ENCODE assay signal across 20 cellular contexts in the genomic region with DNA sequence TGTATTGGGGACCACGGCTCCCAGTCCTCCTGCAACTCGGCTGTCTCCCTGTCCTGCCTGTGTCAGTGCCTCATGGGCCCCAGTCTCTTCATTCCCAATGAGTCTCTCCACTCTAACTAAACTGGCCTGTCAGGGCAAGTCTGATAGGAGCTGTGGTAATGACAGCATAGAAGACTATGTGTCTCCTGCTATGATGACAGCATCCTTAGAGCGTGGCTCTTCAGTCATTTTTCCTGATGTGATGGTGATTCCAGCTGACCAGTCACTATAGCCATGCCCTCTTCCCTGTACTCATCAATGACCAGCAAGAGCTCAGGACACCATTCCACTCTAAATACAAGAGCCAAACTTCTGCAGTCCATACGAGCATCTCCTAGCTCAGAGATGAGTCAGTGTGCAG.
A peak's percentile ranks its signal among the peaks of the same experiment; 100 is the strongest.
DNase-seq lines count a peak whose midpoint lies in the region; ATAC-seq and TF ChIP-seq lines count a peak whose summit lies in the region.
"Had no signal": no experiment of that assay in that cellular context is flagged by ENCODE, and none has a peak within 500 bp of the region (broad histone marks: within the 10 kb centered on the region; RNA-seq: fewer than 3 reads in every experiment).

No MANE protein-coding gene starts in this region.

- H2BK5ac ChIP-seq in mesenchymal stem cell (ENCODE audit: low read depth, low read length, poor library complexity, severe bottlenecking): no peak overlapping the region

- in situ Hi-C loops in GM23248 (cut with MboI): no loop called here

- ATAC-seq in activated CD8-positive, alpha-beta T cell treated with anti-CD3 and anti-CD28 coated beads, Interleukin-2, amount 10 ng/mL, durations not matched to agents 7 days and 5 days: no peak
- ATAC-seq in foreskin keratinocyte (peak; percentile 99), HG02885 (IDR thresholded peaks at IDR 0.05; ENCODE audit: poor library complexity, unreplicated experiment) (no peak)
- ATAC-seq: right cardiac atrium had no signal

- H2BK15ac ChIP-seq in mesenchymal stem cell (ENCODE audit: low read depth, poor library complexity, severe bottlenecking): no peak overlapping the region

- H3K4me3 ChIP-seq in GM23248 (no peak overlapping the region), mesenchymal stem cell (ENCODE audit: insufficient read depth in 1 of 2, low read depth in 1 of 2, low read length in 2 of 2) (no peak overlapping the region)
- H3K4me3 ChIP-seq: SJCRH30 had no signal

- peak overlapping the region; percentile 84 for H3K27ac Mint-ChIP-seq in T-helper 2 cell treated with Interferon-gamma antibody and Interleukin-4, amounts not matched to agents 5 μg/mL and 100 μg/mL, for 36 hours
- peak overlapping the region; percentile 97 for H3K27ac Mint-ChIP-seq in activated CD8-positive, alpha-beta T cell treated with anti-CD3 and anti-CD28 coated beads, Interleukin-2, amount 10 ng/mL, durations not matched to agents 7 days and 5 days
- H3K27ac Mint-ChIP-seq: activated T-cell treated with anti-CD3 and anti-CD28 coated beads, Interleukin-2, amount 50 U/mL, for 24 hours; stimulated activated naive CD8-positive, alpha-beta T cell treated with anti-CD3 and anti-CD28 coated beads, Interleukin-15, Interleukin-2, amounts not matched to agents 100 ng/mL and 50 ng/mL, for 24 hours had no signal

- no peaks in the 10 kb centered on the region for H3K79me1 ChIP-seq in mesenchymal stem cell (replicated peaks; ENCODE audit: low read length, poor library complexity, severe bottlenecking)

- H3K9me3 Mint-ChIP-seq in T-helper 2 cell treated with Interferon-gamma antibody and Interleukin-4, amounts not matched to agents 5 μg/mL and 100 μg/mL, for 36 hours: peaks cover 44% of the 10 kb centered on the region
- H3K9me3 Mint-ChIP-seq in activated CD8-positive, alpha-beta T cell treated with anti-CD3 and anti-CD28 coated beads, Interleukin-2, amount 10 ng/mL, durations not matched to agents 7 days and 5 days (ENCODE audit: insufficient read depth): peaks cover 31% of the 10 kb centered on the region

- H3K4me2 ChIP-seq in GM23248 (ENCODE audit: unreplicated experiment) (no peak overlapping the region), mesenchymal stem cell (ENCODE audit: low read length, poor library complexity, severe bottlenecking) (no peak overlapping the region)

- POLR2A ChIA-PET in activated CD8-positive, alpha-beta T cell treated with anti-CD3 and anti-CD28 coated beads, Interleukin-2, amount 10 ng/mL, durations not matched to agents 7 days and 5 days (lab: Charles Lee): interaction anchor here (1.0 kb wide), 2 partner anchors 8 to 16 kb away, joined by 3 read pairs; no protein-coding TSS in a partner anchor

- H3K27ac ChIP-seq in GM23248 (no peak overlapping the region), foreskin keratinocyte (no peak overlapping the region), mesenchymal stem cell (ENCODE audit: low read length, poor library complexity, severe bottlenecking) (no peak overlapping the region)
- H3K27ac ChIP-seq: C4-2B, SJCRH30 had no signal

- WGBS in GM23248 (ENCODE audit: low coverage in 1 of 2, low lambda C conversion rate in 2 of 2, missing lambda C conversion rate in 2 of 2), 2 experiments: 45 to 56% methylated on average over 4 of the region's 4 CpGs
- 97% methylated on average over 3 of the region's 4 CpGs for WGBS in mesenchymal stem cell

- CTCF ChIA-PET in activated CD8-positive, alpha-beta T cell treated with anti-CD3 and anti-CD28 coated beads, Interleukin-2, amount 10 ng/mL, durations not matched to agents 7 days and 5 days (lab: Charles Lee): no interaction called here

- peak overlapping the region; percentile 60 for H3K4me3 Mint-ChIP-seq in T-helper 2 cell treated with Interferon-gamma antibody and Interleukin-4, amounts not matched to agents 5 μg/mL and 100 μg/mL, for 36 hours
- H3K4me3 Mint-ChIP-seq in activated CD8-positive, alpha-beta T cell treated with anti-CD3 and anti-CD28 coated beads, Interleukin-2, amount 10 ng/mL, durations not matched to agents 7 days and 5 days: peak overlapping the region; percentile 37
- H3K4me3 Mint-ChIP-seq: activated T-cell treated with anti-CD3 and anti-CD28 coated beads, Interleukin-2, amount 50 U/mL, for 24 hours; stimulated activated naive CD8-positive, alpha-beta T cell treated with anti-CD3 and anti-CD28 coated beads, Interleukin-15, Interleukin-2, amounts not matched to agents 100 ng/mL and 50 ng/mL, for 24 hours had no signal

- no peak overlapping the region for H3K4ac ChIP-seq in mesenchymal stem cell (ENCODE audit: low read depth in 1 of 2, low read length in 2 of 2)

- peaks cover 27% of the 10 kb centered on the region for H3K36me3 Mint-ChIP-seq in T-helper 2 cell treated with Interferon-gamma antibody and Interleukin-4, amounts not matched to agents 5 μg/mL and 100 μg/mL, for 36 hours (ENCODE audit: low read depth)
- H3K36me3 Mint-ChIP-seq in activated CD8-positive, alpha-beta T cell treated with anti-CD3 and anti-CD28 coated beads, Interleukin-2, amount 10 ng/mL, durations not matched to agents 7 days and 5 days (ENCODE audit: low read depth): peaks cover 53% of the 10 kb centered on the region

- H2BK12ac ChIP-seq in mesenchymal stem cell (ENCODE audit: low read length in 2 of 2): no peak overlapping the region

- peaks cover 52% of the 10 kb centered on the region for H3K4me1 Mint-ChIP-seq in T-helper 2 cell treated with Interferon-gamma antibody and Interleukin-4, amounts not matched to agents 5 μg/mL and 100 μg/mL, for 36 hours (ENCODE audit: low read depth)
- H3K4me1 Mint-ChIP-seq in activated CD8-positive, alpha-beta T cell treated with anti-CD3 and anti-CD28 coated beads, Interleukin-2, amount 10 ng/mL, durations not matched to agents 7 days and 5 days (ENCODE audit: low read depth): peaks cover 68% of the 10 kb centered on the region

- H3K9me2 ChIP-seq in GM23248 (ENCODE audit: insufficient read depth): no peaks in the 10 kb centered on the region

- no peak overlapping the region for H2BK120ac ChIP-seq in mesenchymal stem cell (ENCODE audit: low read depth, low read length)

- TF ChIP-seq CTCF in foreskin keratinocyte (conservative IDR thresholded peaks at IDR 0.05): no peak

- H3F3A ChIP-seq in GM23248 (ENCODE audit: insufficient read depth): peaks cover 36% of the 10 kb centered on the region

- H3K9ac ChIP-seq in GM23248 (no peak overlapping the region), mesenchymal stem cell (ENCODE audit: low read length) (no peak overlapping the region)

- H3K4me1 ChIP-seq in GM23248 (ENCODE audit: insufficient read depth) (peaks cover 46% of the 10 kb centered on the region), foreskin keratinocyte (peaks cover 7% of the 10 kb centered on the region), mesenchymal stem cell (ENCODE audit: control insufficient read depth, insufficient read depth, low read depth, low read length) (no peaks in the 10 kb centered on the region)
- H3K4me1 ChIP-seq: SJCRH30 had no signal

- H3K27me3 ChIP-seq in GM23248 (replicated peaks; ENCODE audit: insufficient read depth) (no peaks in the 10 kb centered on the region), foreskin keratinocyte (no peaks in the 10 kb centered on the region), mesenchymal stem cell (ENCODE audit: control insufficient read depth in 1 of 2, insufficient read depth in 1 of 2, low read length in 2 of 2) (no peaks in the 10 kb centered on the region)
- H3K27me3 ChIP-seq: SJCRH30 had no signal

- no peaks in the 10 kb centered on the region for H3K79me2 ChIP-seq in GM23248 (ENCODE audit: insufficient read depth)

- no peak overlapping the region for H3K18ac ChIP-seq in mesenchymal stem cell (ENCODE audit: low read depth in 1 of 2, low read length in 2 of 2)

- no peaks in the 10 kb centered on the region for H3K36me3 ChIP-seq in GM23248 (ENCODE audit: low read depth)
- H3K36me3 ChIP-seq in mesenchymal stem cell (ENCODE audit: control insufficient read depth in 1 of 2, insufficient read depth in 2 of 2, low read depth in 1 of 2, low read length in 2 of 2): no peaks in the 10 kb centered on the region
- H3K36me3 ChIP-seq: SJCRH30 had no signal

- no peak overlapping the region for H3K23ac ChIP-seq in mesenchymal stem cell (ENCODE audit: low read length in 2 of 2)

- H4K8ac ChIP-seq in mesenchymal stem cell (ENCODE audit: low read length): no peak overlapping the region

- no peaks in the 10 kb centered on the region for H3K27me3 Mint-ChIP-seq in T-helper 2 cell treated with Interferon-gamma antibody and Interleukin-4, amounts not matched to agents 5 μg/mL and 100 μg/mL, for 36 hours (ENCODE audit: low read depth)
- H3K27me3 Mint-ChIP-seq in activated CD8-positive, alpha-beta T cell treated with anti-CD3 and anti-CD28 coated beads, Interleukin-2, amount 10 ng/mL, durations not matched to agents 7 days and 5 days (ENCODE audit: low read depth): no peaks in the 10 kb centered on the region
- H3K27me3 Mint-ChIP-seq: activated T-cell treated with anti-CD3 and anti-CD28 coated beads, Interleukin-2, amount 50 U/mL, for 24 hours; stimulated activated naive CD8-positive, alpha-beta T cell treated with anti-CD3 and anti-CD28 coated beads, Interleukin-15, Interleukin-2, amounts not matched to agents 100 ng/mL and 50 ng/mL, for 24 hours had no signal

- H4K20me1 ChIP-seq in GM23248 (ENCODE audit: insufficient read depth): no peaks in the 10 kb centered on the region

- H3K14ac ChIP-seq in mesenchymal stem cell (ENCODE audit: low read length in 2 of 2): no peak overlapping the region

- H2AFZ ChIP-seq in GM23248 (no peak overlapping the region), mesenchymal stem cell (ENCODE audit: low read depth, low read length) (no peak overlapping the region)

- no peak for DNase-seq in T-helper 2 cell treated with Interferon-gamma antibody and Interleukin-4, amounts not matched to agents 5 μg/mL and 100 μg/mL, for 36 hours (ENCODE audit: low spot score)
- DNase-seq in T-helper 2 cell (no peak), GM23248 (peak; percentile 58), foreskin keratinocyte (peak; percentile 75 to 92), activated gamma-delta T cell (lab: John Stamatoyannopoulos, UW) (no peak), mesenchymal stem cell (no peak)
- DNase-seq in activated CD8-positive, alpha-beta T cell treated with anti-CD3 and anti-CD28 coated beads, Interleukin-2, amount 10 ng/mL, durations not matched to agents 7 days and 5 days: no peak
- DNase-seq: activated CD4-positive, alpha-beta T cell treated with anti-CD3 and anti-CD28 coated beads for 4 hours; activated T-cell treated with anti-CD3 and anti-CD28 coated beads, Interleukin-2, amount 50 U/mL, for 24 hours; amygdala; foreskin melanocyte; NCI-H1436; NCI-H2171; NCI-H69; right cardiac atrium; SJCRH30; trophoblast cell had no signal

- H2AK5ac ChIP-seq in mesenchymal stem cell (ENCODE audit: low read length, severe bottlenecking): no peak overlapping the region

- H3K9me3 ChIP-seq in GM23248 (ENCODE audit: low read depth): no peaks in the 10 kb centered on the region
- no peaks in the 10 kb centered on the region for H3K9me3 ChIP-seq in mesenchymal stem cell (ENCODE audit: control insufficient read depth, low read length)
- H3K9me3 ChIP-seq: SJCRH30 had no signal

- no peak overlapping the region for H4K91ac ChIP-seq in mesenchymal stem cell (ENCODE audit: low read length)

Comparison
In these comparisons a context has a peak if more than half of its experiments do, and no peak if none do; other contexts are left out.
1. DNase-seq: peak in GM23248 (single experiment) and foreskin keratinocyte (2 of 2); none in T-helper 2 cell treated with Interferon-gamma antibody and Interleukin-4, amounts not matched to agents 5 μg/mL and 100 μg/mL, for 36 hours (single experiment), T-helper 2 cell (0 of 5), activated CD8-positive, alpha-beta T cell treated with anti-CD3 and anti-CD28 coated beads, Interleukin-2, amount 10 ng/mL, durations not matched to agents 7 days and 5 days (single experiment), activated gamma-delta T cell (single experiment) and mesenchymal stem cell (single experiment).